In genomic region chr10:29420744-29421143, GRCh38 we compare ENCODE assay signal across 26 cellular contexts.
"Had no signal": no experiment of that assay in that cellular context is flagged by ENCODE, and none has a peak within 500 bp of the region (broad histone marks: within the 10 kb centered on the region; RNA-seq: fewer than 3 reads in every experiment).

No MANE protein-coding gene starts in this region.

- FAIRE-seq: colon, islet of Langerhans, pancreas, small intestine had no signal

- H3K27me3 ChIP-seq: esophagus squamous epithelium, left lung, pancreas, sigmoid colon, suprapubic skin, thyroid gland, upper lobe of left lung, uterus had no signal

- H3K9me3 ChIP-seq: esophagus squamous epithelium, left lung, pancreas, sigmoid colon, suprapubic skin, thyroid gland, upper lobe of left lung, uterus had no signal

- H3K4me3 ChIP-seq: esophagus squamous epithelium, left lung, lung, pancreas, sigmoid colon, suprapubic skin, thyroid gland, upper lobe of left lung, uterus had no signal

- DNase-seq: cerebellar nuclear complex; esophagus squamous epithelium; foreskin fibroblast; head of caudate nucleus; hypothalamus; kidney glomerular epithelial cell; left lung; mesenchymal stem cell; midbrain; naive B cell; occipital lobe; pancreas; sigmoid colon; small intestine; stimulated activated CD4-positive, alpha-beta T cell treated with anti-CD3 and anti-CD28 coated beads, Interleukin-12 subunit alpha, Interleukin-12 subunit beta, amount 100 ng/mL, for 4 hours; stimulated activated naive CD4-positive, alpha-beta T cell treated with Interleukin-2 at 50 U/mL for 16 hours; thyroid gland; uterus had no signal

- H3K27ac ChIP-seq: esophagus squamous epithelium, left lung, pancreas, sigmoid colon, suprapubic skin, thyroid gland, upper lobe of left lung, uterus had no signal

- H3K4me3 Mint-ChIP-seq: dendritic cell treated with granulocyte-macrophage colony-stimulating factor and Interleukin-4, amounts not matched to agents 40 ng/mL and 50 ng/mL, for 4 days; naive B cell; nephron had no signal

- H3K27me3 Mint-ChIP-seq: dendritic cell treated with granulocyte-macrophage colony-stimulating factor and Interleukin-4, amounts not matched to agents 40 ng/mL and 50 ng/mL, for 4 days; naive B cell; progenitor cell of endocrine pancreas had no signal

- H3K27ac Mint-ChIP-seq: dendritic cell treated with granulocyte-macrophage colony-stimulating factor and Interleukin-4, amounts not matched to agents 40 ng/mL and 50 ng/mL, for 4 days; nephron; progenitor cell of endocrine pancreas had no signal

- H3K9me3 Mint-ChIP-seq: dendritic cell treated with granulocyte-macrophage colony-stimulating factor and Interleukin-4, amounts not matched to agents 40 ng/mL and 50 ng/mL, for 4 days; naive B cell had no signal

- H3K4me1 ChIP-seq: esophagus squamous epithelium, left lung, pancreas, suprapubic skin, thyroid gland, uterus had no signal

- H3K4me1 Mint-ChIP-seq: naive B cell, nephron had no signal

- ATAC-seq: left lung, pancreas had no signal

- H3K36me3 ChIP-seq: uterus had no signal
